Comparison of ENCODE assay signal across 9 cellular contexts in the genomic region with DNA sequence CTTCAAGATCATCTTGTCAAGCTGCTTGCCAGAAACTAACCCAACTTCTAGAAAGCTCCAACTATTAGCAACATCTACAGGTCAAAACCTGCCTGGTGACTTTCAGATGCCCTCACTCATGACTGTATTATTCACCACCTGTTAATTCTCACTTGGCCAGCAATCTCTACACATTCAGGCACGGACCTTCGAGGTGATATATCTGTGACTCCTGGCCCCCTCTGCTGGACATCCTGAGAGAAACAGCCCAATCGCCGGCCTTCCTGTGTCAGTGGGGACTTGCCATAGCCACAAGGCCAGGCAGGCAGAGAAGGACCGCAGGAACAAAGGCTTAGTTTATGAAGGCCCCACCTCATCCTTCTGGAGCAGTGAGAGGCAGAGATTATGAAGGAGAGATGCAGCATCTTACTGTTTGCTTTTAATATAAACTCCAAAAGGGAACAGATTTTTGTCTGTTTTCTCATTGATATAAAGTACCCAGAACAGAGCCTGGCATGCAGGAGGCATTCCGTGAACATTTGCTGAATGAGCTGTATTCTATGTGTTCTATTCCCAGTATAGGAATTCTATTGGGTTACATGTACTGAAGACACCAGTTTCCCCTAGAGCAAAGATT. TPM values are rescaled to one million over a fixed set of nuclear protein-coding genes. Genes with fewer than 3 reads are reported as not detected.
A peak's percentile ranks its signal among the peaks of the same experiment; 100 is the strongest.
DNase-seq lines count a peak whose midpoint lies in the region; ATAC-seq and TF ChIP-seq lines count a peak whose summit lies in the region.
"Had no signal": no experiment of that assay in that cellular context is flagged by ENCODE, and none has a peak within 500 bp of the region (broad histone marks: within the 10 kb centered on the region; RNA-seq: fewer than 3 reads in every experiment).

No MANE protein-coding gene starts in this region.

- TF ChIP-seq CTCF in right lobe of liver (IDR thresholded peaks at IDR 0.05) = peak; percentile 63 to 68 (median 66)

- no peak overlapping the region for H3K27ac Mint-ChIP-seq in stimulated activated effector memory CD8-positive, alpha-beta T cell treated with anti-CD3 and anti-CD28 coated beads, Interleukin-12 subunit alpha, Interleukin-12 subunit beta, amount 100 ng/mL, for 72 hours

- H3K27me3 ChIP-seq in right lobe of liver = no peaks in the 10 kb centered on the region

- WGBS in right lobe of liver (ENCODE audit: insufficient coverage, low coverage, low lambda C conversion rate, missing lambda C conversion rate) = 24% methylated on average over 6 of the region's 6 CpGs

- no peak for TF ChIP-seq POLR2A in right lobe of liver (IDR thresholded peaks at IDR 0.05)

- H3K36me3 ChIP-seq in right lobe of liver = peaks cover 0 to 26% (median 4%) of the 10 kb centered on the region in 4 donors

- no peaks in the 10 kb centered on the region for H3K4me1 ChIP-seq in right lobe of liver

- no peak overlapping the region for H3K27ac ChIP-seq in right lobe of liver

- H3K4me3 Mint-ChIP-seq in stimulated activated effector memory CD8-positive, alpha-beta T cell treated with anti-CD3 and anti-CD28 coated beads, Interleukin-12 subunit alpha, Interleukin-12 subunit beta, amount 100 ng/mL, for 72 hours = no peak overlapping the region

- H3K9me3 ChIP-seq in right lobe of liver = no peaks in the 10 kb centered on the region

- peaks cover 12% of the 10 kb centered on the region for H3K4me1 Mint-ChIP-seq in stimulated activated effector memory CD8-positive, alpha-beta T cell treated with anti-CD3 and anti-CD28 coated beads, Interleukin-12 subunit alpha, Interleukin-12 subunit beta, amount 100 ng/mL, for 72 hours

- no peak overlapping the region for H3K4me3 ChIP-seq in right lobe of liver

- DNase-seq in DMS53 treated with DMSO at 0.1 percent for 48 hours (lab: John Stamatoyannopoulos, UW; ENCODE audit: unreplicated experiment) = peak; percentile 51
- DNase-seq in NCI-H2227 (lab: John Stamatoyannopoulos, UW; ENCODE audit: unreplicated experiment) = peak; percentile 67
- DNase-seq in activated CD4-positive, alpha-beta T cell treated with anti-CD3 and anti-CD28 coated beads for 1 hour = peak; percentile 26
- DNase-seq in ecto neural progenitor cell (ENCODE audit: low spot score) = peak; percentile 85
- DNase-seq in right lobe of liver = peak in 2 of 3 donors; percentile 63 to 73
- peak; percentile 28 to 62 for DNase-seq in stimulated activated effector memory CD8-positive, alpha-beta T cell treated with anti-CD3 and anti-CD28 coated beads, Interleukin-12 subunit alpha, Interleukin-12 subunit beta, amount 100 ng/mL, for 72 hours (ENCODE audit: low spot score in 2 of 2)

- intact Hi-C loops in right lobe of liver (cut with DNase I) = no loop called here

- peaks cover 12% of the 10 kb centered on the region for H3K36me3 Mint-ChIP-seq in stimulated activated effector memory CD8-positive, alpha-beta T cell treated with anti-CD3 and anti-CD28 coated beads, Interleukin-12 subunit alpha, Interleukin-12 subunit beta, amount 100 ng/mL, for 72 hours

- ATAC-seq in HG02623 (IDR thresholded peaks at IDR 0.05; ENCODE audit: unreplicated experiment) = peak; percentile 42
- ATAC-seq in right lobe of liver = peak; percentile 88 to 95 (median 92)
- peak; percentile 65 for ATAC-seq in stimulated activated effector memory CD8-positive, alpha-beta T cell treated with anti-CD3 and anti-CD28 coated beads, Interleukin-12 subunit alpha, Interleukin-12 subunit beta, amount 100 ng/mL, for 72 hours
- no peak for ATAC-seq in GM18858 (IDR thresholded peaks at IDR 0.05; ENCODE audit: unreplicated experiment)

- H3K9me3 Mint-ChIP-seq in stimulated activated effector memory CD8-positive, alpha-beta T cell treated with anti-CD3 and anti-CD28 coated beads, Interleukin-12 subunit alpha, Interleukin-12 subunit beta, amount 100 ng/mL, for 72 hours = no peaks in the 10 kb centered on the region

RNA-seq across cellular contexts. Expression of gene OCA2, which starts 24.4 kb away (rescaled TPM):
- total RNA-seq in right lobe of liver = under 1 TPM in 3 of 6 experiments, not detected in 3; 0.07 to 0.13 (median 0.12) TPM
- total RNA-seq: T-helper 1 cell treated with Interleukin-12 subunit alpha and Interleukin-12 subunit beta and Interleukin-4 antibody, amounts not matched to agents 30 ng/mL and 1 ng/mL, for 36 hours had no signal

Comparison
In these comparisons a context has a peak if more than half of its experiments do, and no peak if none do; other contexts are left out.
1. DNase-seq: peak in every context shown above with its lines; median percentile 85 in ecto neural progenitor cell; 68 in right lobe of liver; 67 in NCI-H2227; 51 in DMS53 treated with DMSO at 0.1 percent for 48 hours; 45 in stimulated activated effector memory CD8-positive, alpha-beta T cell treated with anti-CD3 and anti-CD28 coated beads, Interleukin-12 subunit alpha, Interleukin-12 subunit beta, amount 100 ng/mL, for 72 hours; 26 in activated CD4-positive, alpha-beta T cell treated with anti-CD3 and anti-CD28 coated beads for 1 hour.